Comparison of ENCODE assay signal across 28 cellular contexts in the genomic region with DNA sequence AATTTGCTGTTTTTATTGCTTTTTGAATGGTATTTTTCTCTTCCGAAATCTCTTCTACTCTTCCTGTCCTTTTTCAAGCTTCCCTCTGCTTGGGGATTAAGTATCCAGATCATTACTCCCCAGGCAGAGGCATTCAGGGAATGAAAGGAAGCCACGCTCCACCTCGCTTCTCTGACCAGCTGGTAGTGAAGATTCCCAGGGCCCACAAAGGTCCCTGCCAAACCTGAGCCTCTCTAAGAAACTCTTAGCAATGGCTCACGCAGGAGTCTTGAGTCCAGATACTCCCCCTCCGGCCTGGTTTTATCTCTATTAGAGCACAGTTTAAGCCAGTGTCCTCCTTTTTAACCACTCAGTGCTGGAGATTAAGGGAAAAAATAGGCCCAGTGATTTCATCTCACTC. TPM values are rescaled to one million over a fixed set of nuclear protein-coding genes. Genes with fewer than 3 reads are reported as not detected.
A peak's percentile ranks its signal among the peaks of the same experiment; 100 is the strongest.
DNase-seq lines count a peak whose midpoint lies in the region; ATAC-seq and TF ChIP-seq lines count a peak whose summit lies in the region.
"Had no signal": no experiment of that assay in that cellular context is flagged by ENCODE, and none has a peak within 500 bp of the region (broad histone marks: within the 10 kb centered on the region; RNA-seq: fewer than 3 reads in every experiment).

No MANE protein-coding gene starts in this region.

- POLR2A ChIA-PET in IMR-90 (lab: Charles Lee; ENCODE audit: unreplicated experiment), result no interaction called here
- POLR2A ChIA-PET in CD8-positive, alpha-beta memory T cell (lab: Charles Lee), result no interaction called here

- H3K4ac ChIP-seq in IMR-90 (ENCODE audit: low read depth, low read length), result no peak overlapping the region

- H3K27me3 Mint-ChIP-seq in CD8-positive, alpha-beta memory T cell, result peaks cover 3 to 6% of the 10 kb centered on the region in 2 donors
- H3K27me3 Mint-ChIP-seq in glutamatergic neuron (ENCODE audit: unreplicated experiment), result no peaks in the 10 kb centered on the region

- H3K4me1 ChIP-seq in IMR-90 (ENCODE audit: control insufficient read depth, insufficient read depth, low read length) (no peaks in the 10 kb centered on the region), testis (peaks cover under 1% of the 10 kb centered on the region)
- no peaks in the 10 kb centered on the region for H3K4me1 ChIP-seq in CD8-positive, alpha-beta memory T cell (ENCODE audit: insufficient read depth, low read length)
- H3K4me1 ChIP-seq: Peyer's patch, SJCRH30 had no signal

- in situ Hi-C loops in IMR-90 (cut with MboI; ENCODE audit: low sequenced_read_pairs), result no loop called here

- no peak overlapping the region for H4K8ac ChIP-seq in IMR-90 (ENCODE audit: low read depth in 2 of 2, low read length in 2 of 2)

- H4K5ac ChIP-seq in IMR-90 (ENCODE audit: low read depth, low read length), result no peak overlapping the region

- H3K36me3 Mint-ChIP-seq in CD8-positive, alpha-beta memory T cell, result no peaks in the 10 kb centered on the region
- no peaks in the 10 kb centered on the region for H3K36me3 Mint-ChIP-seq in glutamatergic neuron (ENCODE audit: unreplicated experiment)
- H3K36me3 Mint-ChIP-seq: CD8-positive, alpha-beta T cell; natural killer cell treated with Interleukin-12 subunit alpha and Interleukin-12 subunit beta and Interleukin-15 and Interleukin-18, amount 100 ng/mL, for 72 hours had no signal

- no peak overlapping the region for H3K23ac ChIP-seq in IMR-90 (ENCODE audit: low read depth, low read length)

- no peak overlapping the region for H2AK5ac ChIP-seq in IMR-90 (ENCODE audit: low read depth, low read length)

- dilution Hi-C loops in IMR-90 (cut with HindIII; ENCODE audit: low sequenced_read_pairs, unreplicated experiment), result no loop called here

- no peaks in the 10 kb centered on the region for H3K9me1 ChIP-seq in IMR-90 (ENCODE audit: insufficient read depth, low read length)

- no peak overlapping the region for H3K27ac Mint-ChIP-seq in CD8-positive, alpha-beta memory T cell
- H3K27ac Mint-ChIP-seq in glutamatergic neuron (ENCODE audit: unreplicated experiment), result no peak overlapping the region
- H3K27ac Mint-ChIP-seq: activated CD4-positive, alpha-beta T cell treated with anti-CD3 and anti-CD28 coated beads for 36 hours; CD8-positive, alpha-beta T cell; natural killer cell treated with Interleukin-12 subunit alpha and Interleukin-12 subunit beta and Interleukin-15 and Interleukin-18, amount 100 ng/mL, for 72 hours had no signal

- no peak overlapping the region for H3K18ac ChIP-seq in IMR-90 (ENCODE audit: low read depth, low read length)

- no peak overlapping the region for H2BK120ac ChIP-seq in IMR-90 (ENCODE audit: low read depth, low read length)

- H3K14ac ChIP-seq in IMR-90 (replicated peaks; ENCODE audit: low read depth, low read length), result no peak overlapping the region

- no peak overlapping the region for H3K9ac ChIP-seq in IMR-90 (ENCODE audit: low read depth, low read length)

- no peak overlapping the region for H2BK20ac ChIP-seq in IMR-90 (ENCODE audit: low read depth, low read length)

- no peaks in the 10 kb centered on the region for H4K20me1 ChIP-seq in IMR-90 (ENCODE audit: insufficient read depth, low read length)

- H3K27ac ChIP-seq in IMR-90 (ENCODE audit: insufficient read depth, low read length), result no peak overlapping the region
- peak overlapping the region in 1 of 2 donors; percentile 51 for H3K27ac ChIP-seq in testis
- H3K27ac ChIP-seq in CD8-positive, alpha-beta memory T cell (ENCODE audit: low read depth, low read length), result no peak overlapping the region
- H3K27ac ChIP-seq: epithelial cell of prostate, foreskin keratinocyte, HL-60, Peyer's patch, SJCRH30 had no signal

- no peak overlapping the region for H3K56ac ChIP-seq in IMR-90 (ENCODE audit: extremely low read depth, insufficient read depth, low read length)

- H3K4me3 Mint-ChIP-seq in CD8-positive, alpha-beta memory T cell, result no peak overlapping the region
- H3K4me3 Mint-ChIP-seq in glutamatergic neuron (ENCODE audit: unreplicated experiment), result no peak overlapping the region
- H3K4me3 Mint-ChIP-seq: activated CD4-positive, alpha-beta T cell treated with anti-CD3 and anti-CD28 coated beads for 36 hours; activated T-cell treated with anti-CD3 and anti-CD28 coated beads, Interleukin-2, amount 50 U/mL, for 4 hours; CD8-positive, alpha-beta T cell; natural killer cell treated with Interleukin-12 subunit alpha and Interleukin-12 subunit beta and Interleukin-15 and Interleukin-18, amount 100 ng/mL, for 72 hours had no signal

- CTCF ChIA-PET in IMR-90 (lab: Yijun Ruan, JAX), result interaction anchor here (0.6 to 0.9 kb wide), 2 partner anchors 14 to 256 kb away, joined by 5 to 6 read pairs; no protein-coding TSS in a partner anchor
- CTCF ChIA-PET in CD8-positive, alpha-beta memory T cell (lab: Charles Lee), result no interaction called here

- TF ChIP-seq CTCF in IMR-90 (conservative IDR thresholded peaks at IDR 0.05; ENCODE audit: low read depth, low read length) (no peak), fibroblast of villous mesenchyme (IDR thresholded peaks at IDR 0.05; ENCODE audit: insufficient read depth, low read depth, low read length) (no peak), testis (IDR thresholded peaks at IDR 0.05) (no peak), glutamatergic neuron (IDR thresholded peaks at IDR 0.05; ENCODE audit: partially characterized antibody, unreplicated experiment) (no peak)

- no TSS peak for BruUV-seq in IMR-90 (replicated peaks; lab: Mats Ljungman, UMichigan)

- TF ChIP-seq POLR2A in IMR-90 (IDR thresholded peaks at IDR 0.05; ENCODE audit: low read depth, low read length), result no peak
- TF ChIP-seq POLR2A in testis (IDR thresholded peaks at IDR 0.05), result no peak

- H3K4me2 ChIP-seq in IMR-90 (ENCODE audit: low read depth, low read length), result no peak overlapping the region

- peaks cover 0 to 5% (median 0%) of the 10 kb centered on the region in 5 donors for H3K9me3 Mint-ChIP-seq in CD8-positive, alpha-beta memory T cell
- H3K9me3 Mint-ChIP-seq in glutamatergic neuron (ENCODE audit: unreplicated experiment), result peaks cover 3% of the 10 kb centered on the region
- H3K9me3 Mint-ChIP-seq: activated T-cell treated with anti-CD3 and anti-CD28 coated beads, Interleukin-2, amount 50 U/mL, for 4 hours; CD8-positive, alpha-beta T cell had no signal

- WGBS in IMR-90 (ENCODE audit: extremely low coverage in 2 of 2, insufficient read length in 1 of 2), 2 experiments, result no CpG with 5 or more reads among the region's 5 CpGs
- WGBS in testis, 2 donors, result 49 to 56% methylated on average over 5 of the region's 5 CpGs

- no peak; the same call in 1 of the 2 replicates for ATAC-seq in IMR-90 (ENCODE audit: low read depth)
- ATAC-seq: activated CD4-positive, alpha-beta T cell treated with anti-CD3 and anti-CD28 coated beads for 36 hours; activated T-cell treated with anti-CD3 and anti-CD28 coated beads, Interleukin-2, amount 50 U/mL, for 4 hours; CD8-positive, alpha-beta T cell; foreskin keratinocyte; natural killer cell treated with Interleukin-12 subunit alpha and Interleukin-12 subunit beta and Interleukin-15 and Interleukin-18, amount 100 ng/mL, for 72 hours had no signal

- TF ChIP-seq RAD21 in IMR-90 (IDR thresholded peaks at IDR 0.05; ENCODE audit: low read length), result no peak

- H3K27me3 ChIP-seq in IMR-90 (ENCODE audit: control insufficient read depth, insufficient read depth, low read length) (no peaks in the 10 kb centered on the region), testis (no peaks in the 10 kb centered on the region)
- H3K27me3 ChIP-seq in CD8-positive, alpha-beta memory T cell (ENCODE audit: insufficient read depth, low read length, poor library complexity, severe bottlenecking), result no peaks in the 10 kb centered on the region
- H3K27me3 ChIP-seq: Peyer's patch, SJCRH30 had no signal

- no peak overlapping the region for H4K91ac ChIP-seq in IMR-90 (ENCODE audit: insufficient read depth, low read depth, low read length)

- no peaks in the 10 kb centered on the region for H3K79me1 ChIP-seq in IMR-90 (ENCODE audit: low read depth in 1 of 2, low read length in 2 of 2)

- no peak overlapping the region for H3K4me3 ChIP-seq in IMR-90 (ENCODE audit: insufficient read depth, low read depth, low read length)
- no peak overlapping the region for H3K4me3 ChIP-seq in fibroblast of villous mesenchyme (ENCODE audit: low read depth, low read length)
- H3K4me3 ChIP-seq in testis, result no peak overlapping the region
- no peak overlapping the region for H3K4me3 ChIP-seq in CD8-positive, alpha-beta memory T cell (ENCODE audit: low read length)
- H3K4me3 ChIP-seq: Peyer's patch, SJCRH30, skin epidermis had no signal

- H3K36me3 ChIP-seq in IMR-90 (ENCODE audit: control insufficient read depth, insufficient read depth, low read length) (no peaks in the 10 kb centered on the region), testis (ENCODE audit: low read depth, missing control alignments) (no peaks in the 10 kb centered on the region)
- no peaks in the 10 kb centered on the region for H3K36me3 ChIP-seq in CD8-positive, alpha-beta memory T cell (ENCODE audit: insufficient read depth, low read length)
- H3K36me3 ChIP-seq: Peyer's patch, SJCRH30 had no signal

- H2AFZ ChIP-seq in IMR-90 (replicated peaks; ENCODE audit: low read length, poor library complexity), result no peak overlapping the region

- intact Hi-C loops in IMR-90 (cut with micrococcal nuclease), result no loop called here
- intact Hi-C loops in testis (cut with DNase I; ENCODE audit: low total_unique reads), result no loop called here

- H2BK15ac ChIP-seq in IMR-90 (ENCODE audit: low read depth, low read length), result no peak overlapping the region

- H2BK5ac ChIP-seq in IMR-90 (ENCODE audit: low read depth, low read length, poor library complexity, severe bottlenecking), result no peak overlapping the region

- peak; percentile 4 for DNase-seq in IMR-90
- DNase-seq in fibroblast of villous mesenchyme (ENCODE audit: low read depth), result peak; percentile 75
- peak; percentile 49 for DNase-seq in mucosa of gallbladder (ENCODE audit: low spot score)
- peak; percentile 60 for DNase-seq in testis
- DNase-seq in NCI-H82 (lab: John Stamatoyannopoulos, UW), result no peak
- no peak for DNase-seq in CD8-positive, alpha-beta memory T cell
- no peak for DNase-seq in glutamatergic neuron
- DNase-seq: activated CD4-positive, alpha-beta T cell treated with anti-CD3 and anti-CD28 coated beads for 36 hours; activated CD8-positive, alpha-beta memory T cell treated with anti-CD3 and anti-CD28 coated beads for 24 hours; activated naive CD4-positive, alpha-beta T cell treated with Interleukin-2 at 50 U/mL for 16 hours; activated T-cell treated with anti-CD3 and anti-CD28 coated beads, Interleukin-2, amount 50 U/mL, for 4 hours; amniotic stem cell; CD8-positive, alpha-beta T cell; dermis blood vessel endothelial cell; foreskin keratinocyte; GDM1; hypothalamus; mammary epithelial cell; NCI-H1105 treated with DMSO at 0.1 percent for 48 hours; NCI-H510A; Peyer's patch; SJCRH30; stimulated activated naive CD4-positive, alpha-beta T cell; T-helper 1 cell had no signal

- H2AK9ac ChIP-seq in IMR-90 (replicated peaks; ENCODE audit: low read depth, low read length, poor library complexity), result no peak overlapping the region

- no peaks in the 10 kb centered on the region for H3K4me1 Mint-ChIP-seq in CD8-positive, alpha-beta memory T cell
- H3K4me1 Mint-ChIP-seq in glutamatergic neuron (ENCODE audit: low read depth, unreplicated experiment), result no peaks in the 10 kb centered on the region
- H3K4me1 Mint-ChIP-seq: activated CD4-positive, alpha-beta T cell treated with anti-CD3 and anti-CD28 coated beads for 36 hours had no signal

- H3K9me3 ChIP-seq in IMR-90 (ENCODE audit: control insufficient read depth, insufficient read depth, low read length) (no peaks in the 10 kb centered on the region), testis (no peaks in the 10 kb centered on the region)
- no peaks in the 10 kb centered on the region for H3K9me3 ChIP-seq in CD8-positive, alpha-beta memory T cell (ENCODE audit: low read length)
- H3K9me3 ChIP-seq: Peyer's patch, SJCRH30 had no signal

RNA-seq across cellular contexts. Expression of a gene that starts 51.4 kb away (rescaled TPM):
- total RNA-seq in IMR-90 (2012; rRNA removed) (0.28 and 0.36 TPM in 2 replicates), fibroblast of villous mesenchyme (14.2 and 21.9 TPM in 2 replicates), mucosa of gallbladder (86.8 TPM), testis (100 to 1,000 TPM; 354 to 355 TPM), glutamatergic neuron (ENCODE audit: unreplicated experiment) (not detected)
- polyA plus RNA-seq in IMR-90 (2012; rRNA removed) (5.8 and 7.3 TPM in 2 replicates), testis (ENCODE audit: insufficient read depth, low read depth, low replicate concordance) (136 TPM)
- polyA plus RNA-seq in IMR-90 (2012; cell fraction: cytosol; rRNA removed), result 10.8 and 29.1 TPM in 2 replicates
- 3.0 and 6.1 TPM in 2 replicates for polyA plus RNA-seq in IMR-90 (2012; cell fraction: nucleus; rRNA removed; ENCODE audit: low replicate concordance)
- not detected for total RNA-seq in CD8-positive, alpha-beta memory T cell
- polyA plus RNA-seq in CD8-positive, alpha-beta memory T cell, result not detected
- total RNA-seq: activated CD4-positive, alpha-beta T cell treated with anti-CD3 and anti-CD28 coated beads for 36 hours; CD8-positive, alpha-beta T cell; dermis blood vessel endothelial cell; foreskin keratinocyte; natural killer cell treated with Interleukin-12 subunit alpha and Interleukin-12 subunit beta and Interleukin-15 and Interleukin-18, amount 100 ng/mL, for 72 hours; SJCRH30 had no signal
- polyA plus RNA-seq: mammary epithelial cell had no signal

Comparison
In these comparisons a context has a peak if more than half of its experiments do, and no peak if none do; other contexts are left out.
1. DNase-seq: peak in IMR-90 (single experiment), fibroblast of villous mesenchyme (single experiment), mucosa of gallbladder (single experiment) and testis (single experiment); none in NCI-H82 (single experiment), CD8-positive, alpha-beta memory T cell (0 of 5) and glutamatergic neuron (single experiment).
2. RNA of a gene that starts 51.4 kb away (total RNA-seq): 354 to 355 TPM in testis, 86.8 TPM in mucosa of gallbladder (single experiment) and 14.2 to 21.9 TPM in fibroblast of villous mesenchyme; 0.28 to 0.36 TPM in IMR-90, not detected in CD8-positive, alpha-beta memory T cell and not detected in glutamatergic neuron (single experiment); every median in the first group is over 10 times any median in the second.